ENCODE assay signal across 11 cellular contexts in genomic region chr13:95535243-95535642, GRCh38. TPM values are rescaled to one million over a fixed set of nuclear protein-coding genes. Genes with fewer than 3 reads are reported as not detected.
A peak's percentile ranks its signal among the peaks of the same experiment; 100 is the strongest.
DNase-seq lines count a peak whose midpoint lies in the region; ATAC-seq and TF ChIP-seq lines count a peak whose summit lies in the region.
"Had no signal": no experiment of that assay in that cellular context is flagged by ENCODE, and none has a peak within 500 bp of the region (broad histone marks: within the 10 kb centered on the region; RNA-seq: fewer than 3 reads in every experiment).

No MANE protein-coding gene starts in this region.

- TF ChIP-seq CTCF in left lung (IDR thresholded peaks at IDR 0.05) (no peak), colonic mucosa (IDR thresholded peaks at IDR 0.05) (no peak)

- H3K4me3 ChIP-seq in SJSA1 = no peak overlapping the region
- H3K4me3 ChIP-seq in left lung = no peak overlapping the region
- no peak overlapping the region for H3K4me3 ChIP-seq in colonic mucosa

- no peak overlapping the region for H3K4me3 Mint-ChIP-seq in T-helper 17 cell
- H3K4me3 Mint-ChIP-seq: stimulated activated memory B cell treated with anti-CD40 and anti-IgM and Interleukin-4, amounts not matched to agents 10 μg/mL and 1 μg/mL and 100 μg/mL, for 72 hours had no signal

- DNase-seq in GM04503 (ENCODE audit: low read depth) (peak; percentile 10), SJSA1 (ENCODE audit: low read depth in 1 of 2, low spot score in 2 of 2) (peak; percentile 41 to 45), left lung (peak in 1 of 2 donors; percentile 36), NCI-H774 (lab: John Stamatoyannopoulos, UW) (no peak), G401 (ENCODE audit: low spot score) (no peak), T-helper 17 cell (no peak), colonic mucosa (no peak)
- DNase-seq: NCI-H2107 had no signal

- no peak overlapping the region for H3K9ac ChIP-seq in colonic mucosa (ENCODE audit: low read depth in 2 of 2, low read length in 2 of 2)

- intact Hi-C loops in left lung (cut with DNase I) = loop anchor here in 1 of 2 donors (10.0 kb wide), 1 partner anchor 310 kb away; no protein-coding TSS in a partner anchor
- intact Hi-C loops in colonic mucosa (cut with DNase I) = loop anchor here (5.0 kb wide), 2 partner anchors 127 to 302 kb away; no protein-coding TSS in a partner anchor

- H3K27ac Mint-ChIP-seq in T-helper 17 cell = no peak overlapping the region
- H3K27ac Mint-ChIP-seq: stimulated activated memory B cell treated with anti-CD40 and anti-IgM and Interleukin-4, amounts not matched to agents 10 μg/mL and 1 μg/mL and 100 μg/mL, for 72 hours had no signal

- no peak overlapping the region for H3K27ac ChIP-seq in SJSA1
- H3K27ac ChIP-seq in left lung = no peak overlapping the region
- H3K27ac ChIP-seq in colonic mucosa = no peak overlapping the region

- ATAC-seq in HG02642 (IDR thresholded peaks at IDR 0.05; ENCODE audit: poor library complexity, unreplicated experiment) = peak; percentile 53
- peak; percentile 88 for ATAC-seq in left lung
- no peak for ATAC-seq in T-helper 17 cell
- ATAC-seq: stimulated activated memory B cell treated with anti-CD40 and anti-IgM and Interleukin-4, amounts not matched to agents 10 μg/mL and 1 μg/mL and 100 μg/mL, for 72 hours had no signal

- in situ Hi-C loops in G401 (cut with HindIII; ENCODE audit: low sequenced_read_pairs) = no loop called here

- H3K36me3 ChIP-seq in SJSA1 = no peaks in the 10 kb centered on the region
- H3K36me3 ChIP-seq in left lung = no peaks in the 10 kb centered on the region
- H3K36me3 ChIP-seq in colonic mucosa = no peaks in the 10 kb centered on the region

- peaks cover 9% of the 10 kb centered on the region for H3K36me3 Mint-ChIP-seq in T-helper 17 cell (ENCODE audit: low read depth)
- H3K36me3 Mint-ChIP-seq: stimulated activated memory B cell treated with anti-CD40 and anti-IgM and Interleukin-4, amounts not matched to agents 10 μg/mL and 1 μg/mL and 100 μg/mL, for 72 hours had no signal

- H3K27me3 ChIP-seq in SJSA1 (replicated peaks) (peaks cover 4% of the 10 kb centered on the region; the same call in 1 of the 2 replicates), left lung (no peaks in the 10 kb centered on the region), colonic mucosa (no peaks in the 10 kb centered on the region)

- peaks cover 12% of the 10 kb centered on the region for H3K4me1 ChIP-seq in SJSA1 (replicated peaks)
- H3K4me1 ChIP-seq in left lung = no peaks in the 10 kb centered on the region
- no peaks in the 10 kb centered on the region for H3K4me1 ChIP-seq in colonic mucosa

- H3K27me3 Mint-ChIP-seq in T-helper 17 cell = peaks cover 51% of the 10 kb centered on the region

- H3K9me3 ChIP-seq in SJSA1 (replicated peaks) = no peaks in the 10 kb centered on the region
- no peaks in the 10 kb centered on the region for H3K9me3 ChIP-seq in left lung
- H3K9me3 ChIP-seq in T-helper 17 cell (ENCODE audit: control insufficient read depth, low read length, poor library complexity, severe bottlenecking) = no peaks in the 10 kb centered on the region
- H3K9me3 ChIP-seq in colonic mucosa = no peaks in the 10 kb centered on the region

- peaks cover 8% of the 10 kb centered on the region for H3K4me1 Mint-ChIP-seq in T-helper 17 cell
- H3K4me1 Mint-ChIP-seq: stimulated activated memory B cell treated with anti-CD40 and anti-IgM and Interleukin-4, amounts not matched to agents 10 μg/mL and 1 μg/mL and 100 μg/mL, for 72 hours had no signal

RNA-seq across cellular contexts. Expression of gene CLDN10, which starts 17.3 kb away (rescaled TPM):
- not detected in 2 replicates for total RNA-seq in SJSA1 (2014; rRNA removed; shearing (Covaris generic))
- total RNA-seq in left lung (1 to 10 TPM; 1.3 to 1.9 TPM), T-helper 17 cell (not detected), colonic mucosa (under 1 TPM; 0.27 to 0.64 TPM)
- not detected in 2 replicates for total RNA-seq in G401 (2014; rRNA removed; shearing (Covaris generic))
- total RNA-seq: mononuclear cell had no signal

Comparison
In these comparisons a context has a peak if more than half of its experiments do, and no peak if none do; other contexts are left out.
1. DNase-seq: peak in GM04503 (single experiment) and SJSA1 (2 of 2); none in NCI-H774 (single experiment), G401 (single experiment), T-helper 17 cell (0 of 3) and colonic mucosa (single experiment).